14 cellular contexts compared by ENCODE assay signal in genomic region chr20:35695978-35696377, GRCh38.
"Had no signal": no experiment of that assay in that cellular context is flagged by ENCODE, and none has a peak within 500 bp of the region (broad histone marks: within the 10 kb centered on the region; RNA-seq: fewer than 3 reads in every experiment).

No MANE protein-coding gene starts in this region.

- H3K27me3 ChIP-seq: gastrocnemius medialis, tibial artery had no signal

- H3K27me3 Mint-ChIP-seq: activated naive CD4-positive, alpha-beta T cell treated with anti-CD3 and anti-CD28 coated beads, Interleukin-2, amount 10 ng/mL, durations not matched to agents 7 days and 5 days; central memory CD8-positive, alpha-beta T cell had no signal

- ATAC-seq: gastrocnemius medialis; lower lobe of right lung; natural killer cell; stimulated activated naive CD8-positive, alpha-beta T cell treated with anti-CD3 and anti-CD28 coated beads, Interleukin-15, Interleukin-2, amounts not matched to agents 100 U/mL and 50 U/mL, for 24 hours had no signal

- H3K4me3 ChIP-seq: coronary artery, gastrocnemius medialis, lower lobe of right lung, skin epidermis, tibial artery had no signal

- H3K9me3 ChIP-seq: gastrocnemius medialis, lower lobe of right lung, tibial artery had no signal

- H3K36me3 Mint-ChIP-seq: natural killer cell had no signal

- H3K9me3 Mint-ChIP-seq: activated naive CD4-positive, alpha-beta T cell treated with anti-CD3 and anti-CD28 coated beads, Interleukin-2, amount 10 ng/mL, durations not matched to agents 7 days and 5 days; central memory CD8-positive, alpha-beta T cell; natural killer cell had no signal

- H3K27ac ChIP-seq: coronary artery, gastrocnemius medialis, lower lobe of right lung, skin epidermis, tibial artery had no signal

- DNase-seq: activated CD4-positive, alpha-beta T cell treated with anti-CD3 and anti-CD28 coated beads, Interleukin-2, amount 50 U/mL, for 1 hour; activated naive CD4-positive, alpha-beta T cell treated with anti-CD3 and anti-CD28 coated beads, Interleukin-2, amount 10 ng/mL, durations not matched to agents 7 days and 5 days; erythroblast; gastrocnemius medialis; head of caudate nucleus; lower lobe of right lung; natural killer cell; posterior cingulate gyrus; stimulated activated naive CD8-positive, alpha-beta T cell treated with anti-CD3 and anti-CD28 coated beads, Interleukin-15, Interleukin-2, amounts not matched to agents 100 U/mL and 50 U/mL, for 24 hours; substantia nigra; tibial artery had no signal

- H3K4me3 Mint-ChIP-seq: central memory CD8-positive, alpha-beta T cell; natural killer cell had no signal

- H3K27ac Mint-ChIP-seq: activated naive CD4-positive, alpha-beta T cell treated with anti-CD3 and anti-CD28 coated beads, Interleukin-2, amount 10 ng/mL, durations not matched to agents 7 days and 5 days; natural killer cell had no signal
